ENCODE assay signal across 1 cellular context in the genomic region with DNA sequence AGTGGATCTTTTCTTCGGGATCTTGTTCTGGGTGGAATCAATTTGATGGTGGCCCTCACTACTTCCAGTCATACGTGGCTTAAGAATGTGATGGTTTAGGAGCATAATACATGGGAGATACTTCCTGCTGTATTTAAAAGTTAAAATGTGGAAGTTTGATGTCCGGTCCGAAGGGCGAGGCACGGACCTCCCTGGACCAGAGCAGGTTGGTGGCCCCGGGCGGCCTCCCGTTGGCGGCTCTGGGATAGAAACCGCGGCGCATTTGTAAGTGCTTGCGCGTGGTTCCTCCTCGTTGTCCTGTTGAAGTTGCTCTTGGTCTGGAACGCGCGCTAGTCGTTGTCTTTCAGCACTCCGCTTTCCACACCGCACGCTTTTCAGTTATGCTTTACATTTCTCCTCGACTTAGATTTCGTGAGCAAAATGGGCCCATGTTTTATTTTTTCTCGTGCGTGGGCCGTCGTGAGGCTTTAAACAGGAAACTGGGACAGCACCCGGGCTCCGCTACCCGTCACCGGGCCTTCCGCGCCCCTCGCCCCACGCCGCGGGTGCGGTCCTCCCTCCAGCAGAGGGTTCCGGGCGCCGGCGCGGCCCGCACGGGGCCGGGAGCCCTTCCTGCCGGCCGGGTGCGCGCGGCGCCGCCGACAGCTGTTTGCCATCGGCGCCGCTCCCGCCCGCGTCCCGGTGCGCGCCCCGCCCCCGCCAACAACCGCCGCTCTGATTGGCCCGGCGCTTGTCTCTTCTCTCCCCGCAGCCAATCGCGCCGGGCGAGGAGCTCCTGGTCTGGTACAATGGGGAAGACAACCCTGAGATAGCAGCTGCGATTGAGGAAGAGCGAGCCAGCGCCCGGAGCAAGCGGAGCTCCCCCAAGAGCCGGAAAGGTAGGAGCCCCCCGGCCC.
TF ChIP-seq lines count a peak whose summit lies in the region.

No MANE protein-coding gene starts in this region.

TF ChIP-seq in K562, 482 proteins besides CTCF, POLR2A, EP300 and RAD21 (continued from another document and continues in another):
- no peak for TF ChIP-seq RERE (CRISPR knock-in tag; IDR thresholded peaks at IDR 0.05; ENCODE audit: borderline replicate concordance)
- no peak for TF ChIP-seq MITF (IDR thresholded peaks at IDR 0.05)
- TF ChIP-seq TEAD4 (IDR thresholded peaks at IDR 0.05; ENCODE audit: low read length), result no peak
- no peak for TF ChIP-seq TEAD4 (CRISPR knock-in tag; IDR thresholded peaks at IDR 0.05; ENCODE audit: borderline replicate concordance)
- no peak for TF ChIP-seq RAD51 (IDR thresholded peaks at IDR 0.05; ENCODE audit: borderline replicate concordance, low read depth)
- TF ChIP-seq DLX4 (CRISPR knock-in tag; IDR thresholded peaks at IDR 0.05), result no peak
- TF ChIP-seq ZZZ3 (IDR thresholded peaks at IDR 0.05), result no peak
- TF ChIP-seq NFYB (IDR thresholded peaks at IDR 0.05; ENCODE audit: extremely low read depth, insufficient read length), result peak; percentile 59
- TF ChIP-seq HMG20A (CRISPR knock-in tag; conservative IDR thresholded peaks at IDR 0.05), result no peak
- TF ChIP-seq ZNF239 (CRISPR knock-in tag; IDR thresholded peaks at IDR 0.05), result no peak
- peak; percentile 11; the same call in 1 of the 2 replicates for TF ChIP-seq ERF (CRISPR knock-in tag; IDR thresholded peaks at IDR 0.05)
- TF ChIP-seq TAL1 (IDR thresholded peaks at IDR 0.05), result no peak
- TF ChIP-seq REST (CRISPR knock-in tag; IDR thresholded peaks at IDR 0.05; ENCODE audit: low read depth), result no peak; the same call in 1 of the 2 replicates
- TF ChIP-seq DACH1 (IDR thresholded peaks at IDR 0.05; ENCODE audit: partially characterized antibody), result peak; percentile 62
- no peak for TF ChIP-seq KAT2B (IDR thresholded peaks at IDR 0.05; ENCODE audit: low read depth, low read length)
- TF ChIP-seq ZNF518B (CRISPR knock-in tag; IDR thresholded peaks at IDR 0.05), result no peak
- TF ChIP-seq POLR2AphosphoS2 (IDR thresholded peaks at IDR 0.05; ENCODE audit: low read length), result no peak
- TF ChIP-seq SRSF9 (IDR thresholded peaks at IDR 0.05; ENCODE audit: borderline replicate concordance, low read depth, low read length), result no peak
- TF ChIP-seq LEF1 (IDR thresholded peaks at IDR 0.05), result no peak
- peak; percentile 67 for TF ChIP-seq EP400 (IDR thresholded peaks at IDR 0.05)
- TF ChIP-seq SMAD1 (IDR thresholded peaks at IDR 0.05; ENCODE audit: low read depth, low read length, partially characterized antibody), result no peak
- TF ChIP-seq HMG20B (CRISPR knock-in tag; IDR thresholded peaks at IDR 0.05), result 0 out of 2 replicates have a peak, but pooled peaks have one; percentile 41
- no peak for TF ChIP-seq STAT5B (CRISPR knock-in tag; IDR thresholded peaks at IDR 0.05)
- TF ChIP-seq, protein P1, sequence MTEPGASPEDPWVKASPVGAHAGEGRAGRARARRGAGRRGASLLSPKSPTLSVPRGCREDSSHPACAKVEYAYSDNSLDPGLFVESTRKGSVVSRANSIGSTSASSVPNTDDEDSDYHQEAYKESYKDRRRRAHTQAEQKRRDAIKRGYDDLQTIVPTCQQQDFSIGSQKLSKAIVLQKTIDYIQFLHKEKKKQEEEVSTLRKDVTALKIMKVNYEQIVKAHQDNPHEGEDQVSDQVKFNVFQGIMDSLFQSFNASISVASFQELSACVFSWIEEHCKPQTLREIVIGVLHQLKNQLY (CRISPR knock-in tag; conservative IDR thresholded peaks at IDR 0.05), result no peak
- TF ChIP-seq ZNF507 (tag; conservative IDR thresholded peaks at IDR 0.05), result no peak
- no peak for TF ChIP-seq ZNF3 (CRISPR knock-in tag; IDR thresholded peaks at IDR 0.05)
- TF ChIP-seq ZNF133 (CRISPR knock-in tag; IDR thresholded peaks at IDR 0.05), result no peak
- no peak for TF ChIP-seq ZNF449 (CRISPR knock-in tag; IDR thresholded peaks at IDR 0.05)
- no peak for TF ChIP-seq SMARCE1 (IDR thresholded peaks at IDR 0.05)
- TF ChIP-seq, protein P2, sequence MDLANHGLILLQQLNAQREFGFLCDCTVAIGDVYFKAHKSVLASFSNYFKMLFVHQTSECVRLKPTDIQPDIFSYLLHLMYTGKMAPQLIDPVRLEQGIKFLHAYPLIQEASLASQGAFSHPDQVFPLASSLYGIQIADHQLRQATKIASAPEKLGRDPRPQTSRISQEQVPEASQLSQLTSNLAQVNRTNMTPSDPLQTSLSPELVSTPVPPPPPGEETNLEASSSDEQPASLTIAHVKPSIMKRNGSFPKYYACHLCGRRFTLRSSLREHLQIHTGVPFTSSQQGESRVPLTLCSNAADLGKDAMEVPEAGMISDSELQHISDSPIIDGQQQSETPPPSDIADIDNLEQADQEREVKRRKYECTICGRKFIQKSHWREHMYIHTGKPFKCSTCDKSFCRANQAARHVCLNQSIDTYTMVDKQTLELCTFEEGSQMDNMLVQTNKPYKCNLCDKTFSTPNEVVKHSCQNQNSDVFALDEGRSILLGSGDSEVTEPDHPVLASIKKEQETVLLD (IDR thresholded peaks at IDR 0.05), result no peak
- TF ChIP-seq TGIF2 (CRISPR knock-in tag; IDR thresholded peaks at IDR 0.05), result no peak
- no peak for TF ChIP-seq ZC3H8 (IDR thresholded peaks at IDR 0.05)
- TF ChIP-seq, protein P3, sequence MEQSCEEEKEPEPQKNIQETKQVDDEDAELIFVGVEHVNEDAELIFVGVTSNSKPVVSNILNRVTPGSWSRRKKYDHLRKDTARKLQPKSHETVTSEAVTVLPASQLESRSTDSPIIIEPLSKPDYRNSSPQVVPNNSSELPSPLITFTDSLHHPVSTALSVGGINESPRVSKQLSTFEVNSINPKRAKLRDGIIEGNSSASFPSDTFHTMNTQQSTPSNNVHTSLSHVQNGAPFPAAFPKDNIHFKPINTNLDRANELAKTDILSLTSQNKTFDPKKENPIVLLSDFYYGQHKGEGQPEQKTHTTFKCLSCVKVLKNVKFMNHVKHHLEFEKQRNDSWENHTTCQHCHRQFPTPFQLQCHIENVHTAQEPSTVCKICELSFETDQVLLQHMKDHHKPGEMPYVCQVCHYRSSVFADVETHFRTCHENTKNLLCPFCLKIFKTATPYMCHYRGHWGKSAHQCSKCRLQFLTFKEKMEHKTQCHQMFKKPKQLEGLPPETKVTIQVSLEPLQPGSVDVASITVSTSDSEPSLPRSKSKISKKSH (CRISPR knock-in tag; IDR thresholded peaks at IDR 0.05), result no peak
- TF ChIP-seq THRAP3 (IDR thresholded peaks at IDR 0.05; ENCODE audit: borderline replicate concordance), result no peak
- TF ChIP-seq NUFIP1 (IDR thresholded peaks at IDR 0.05; ENCODE audit: partially characterized antibody), result no peak
- TF ChIP-seq NR2C1 (IDR thresholded peaks at IDR 0.05), result no peak
- no peak for TF ChIP-seq NR2C1 (tag; IDR thresholded peaks at IDR 0.05)
- no peak for TF ChIP-seq C11orf30 (IDR thresholded peaks at IDR 0.05; ENCODE audit: low read depth)
- TF ChIP-seq COPS2 (conservative IDR thresholded peaks at IDR 0.05), result no peak
- TF ChIP-seq KLF6 (CRISPR knock-in tag; IDR thresholded peaks at IDR 0.05; ENCODE audit: borderline replicate concordance), result 0 out of 2 replicates have a peak, but pooled peaks have one; percentile 21
